In genomic region chr2:231710751-231711676, GRCh38 we compare ENCODE assay signal across 1 cellular context.
TF ChIP-seq lines count a peak whose summit lies in the region.

No MANE protein-coding gene starts in this region.

TF ChIP-seq in HepG2, 621 proteins besides CTCF, POLR2A, EP300 and RAD21 (continued from another document):
- TF ChIP-seq DZIP1 (CRISPR knock-in tag; IDR thresholded peaks at IDR 0.05) (0 out of 2 replicates have a peak, but pooled peaks have one; percentile 63), NR2F1 (CRISPR knock-in tag; IDR thresholded peaks at IDR 0.05) (no peak), ZNF333 (CRISPR knock-in tag; IDR thresholded peaks at IDR 0.05; ENCODE audit: borderline replicate concordance) (peak; percentile 46; the same call in 1 of the 2 replicates), ZNF160 (CRISPR knock-in tag; IDR thresholded peaks at IDR 0.05) (0 out of 2 replicates have a peak, but pooled peaks have one; percentile 66), HBP1 (CRISPR knock-in tag; IDR thresholded peaks at IDR 0.05; ENCODE audit: low read depth) (no peak), ETS1 (CRISPR knock-in tag; IDR thresholded peaks at IDR 0.05) (no peak), MXI1 (IDR thresholded peaks at IDR 0.05; ENCODE audit: borderline replicate concordance, low read depth, low read length) (peak; percentile 25; the same call in 1 of the 3 replicates), JUN (CRISPR knock-in tag; IDR thresholded peaks at IDR 0.05) (no peak), ZNF280B (CRISPR knock-in tag; IDR thresholded peaks at IDR 0.05; ENCODE audit: borderline replicate concordance) (0 out of 2 replicates have a peak, but pooled peaks have one; percentile 19), SMAD1 (CRISPR knock-in tag; IDR thresholded peaks at IDR 0.05; ENCODE audit: borderline replicate concordance, low read depth) (0 out of 2 replicates have a peak, but pooled peaks have one; percentile 5), KDM5A (IDR thresholded peaks at IDR 0.05; ENCODE audit: borderline replicate concordance, low read length) (peak; percentile 24), NONO (IDR thresholded peaks at IDR 0.05) (no peak), NONO (CRISPR knock-in tag; conservative IDR thresholded peaks at IDR 0.05) (0 out of 2 replicates have a peak, but pooled peaks have one; percentile 22), ARID2 (CRISPR knock-in tag; IDR thresholded peaks at IDR 0.05; ENCODE audit: borderline replicate concordance) (peak; percentile 3; the same call in 1 of the 2 replicates), ZNF781 (CRISPR knock-in tag; IDR thresholded peaks at IDR 0.05; ENCODE audit: borderline replicate concordance, not compliant biosample characterization) (peak; percentile 30), ZBTB25 (CRISPR knock-in tag; IDR thresholded peaks at IDR 0.05) (no peak), MXD1 (CRISPR knock-in tag; IDR thresholded peaks at IDR 0.05) (peak; percentile 48; the same call in 1 of the 2 replicates), CCDC6 (CRISPR knock-in tag; IDR thresholded peaks at IDR 0.05) (no peak), TEF (CRISPR knock-in tag; IDR thresholded peaks at IDR 0.05) (no peak)
